In genomic region chr10:128047991-128048826, GRCh38 we compare ENCODE assay signal across 8 cellular contexts.
A peak's percentile ranks its signal among the peaks of the same experiment; 100 is the strongest.
DNase-seq lines count a peak whose midpoint lies in the region; ATAC-seq and TF ChIP-seq lines count a peak whose summit lies in the region.

No MANE protein-coding gene starts in this region.

- peak overlapping the region; percentile 78 for H2AFZ ChIP-seq in PC-3 (ENCODE audit: low read length)

- H3K27ac Mint-ChIP-seq in naive thymus-derived CD4-positive, alpha-beta T cell, result peak overlapping the region; percentile 77 to 98 (median 95)

- H3K9me2 ChIP-seq in PC-3 (replicated peaks; ENCODE audit: low read length), result no peaks in the 10 kb centered on the region

- no peaks in the 10 kb centered on the region for H3K9me3 ChIP-seq in PC-3 (ENCODE audit: low read length)
- H3K9me3 ChIP-seq in naive thymus-derived CD4-positive, alpha-beta T cell (ENCODE audit: control insufficient read depth in 2 of 3, low read length in 3 of 3), result no peaks in the 10 kb centered on the region
- no peaks in the 10 kb centered on the region for H3K9me3 ChIP-seq in BE2C

- H3K4me3 Mint-ChIP-seq in naive thymus-derived CD4-positive, alpha-beta T cell, result peak overlapping the region; percentile 88 to 98 (median 96)

- peaks cover 0 to 29% (median 8%) of the 10 kb centered on the region in 5 donors for H3K36me3 Mint-ChIP-seq in naive thymus-derived CD4-positive, alpha-beta T cell

- TF ChIP-seq CTCF in PC-3 (conservative IDR thresholded peaks at IDR 0.05; ENCODE audit: low read depth, low read length), result no peak
- TF ChIP-seq CTCF in dorsolateral prefrontal cortex (IDR thresholded peaks at IDR 0.05 in 54 of 56, conservative IDR thresholded peaks at IDR 0.05 in 2 of 56; ENCODE audit: low read depth in 1 of 56, partially characterized antibody in 56 of 56), result no peak
- TF ChIP-seq CTCF in BE2C (IDR thresholded peaks at IDR 0.05; ENCODE audit: low read depth, low read length), result no peak

- CTCF ChIA-PET in PC-3 (lab: Charles Lee), result interaction anchor here (1.1 to 1.6 kb wide), 3 partner anchors 12 to 176 kb away, joined by 3 to 8 read pairs (median 4); no protein-coding TSS in a partner anchor
- CTCF ChIA-PET in naive thymus-derived CD4-positive, alpha-beta T cell (lab: Charles Lee), result interaction anchor here (0.9 to 3.0 kb wide), 5 partner anchors 12 to 142 kb away, joined by 3 to 18 read pairs (median 6); partner anchors contain the start of gene PTPRE

- no peaks in the 10 kb centered on the region for H3K27me3 Mint-ChIP-seq in naive thymus-derived CD4-positive, alpha-beta T cell

- H3K27me3 ChIP-seq in PC-3 (ENCODE audit: low read length) (no peaks in the 10 kb centered on the region), dorsolateral prefrontal cortex (no peaks in the 10 kb centered on the region), BE2C (no peaks in the 10 kb centered on the region)
- no peaks in the 10 kb centered on the region for H3K27me3 ChIP-seq in naive thymus-derived CD4-positive, alpha-beta T cell (ENCODE audit: control insufficient read depth in 2 of 2, insufficient read depth in 2 of 2, low read length in 2 of 2)

- ATAC-seq in GM18502 (IDR thresholded peaks at IDR 0.05; ENCODE audit: poor library complexity, unreplicated experiment) (peak; percentile 35), HG02642 (IDR thresholded peaks at IDR 0.05; ENCODE audit: poor library complexity, unreplicated experiment) (peak; percentile 26), PC-3 (peak; percentile 44)
- ATAC-seq in naive thymus-derived CD4-positive, alpha-beta T cell, result peak; percentile 44

- peak overlapping the region; percentile 95 for H3K4me2 ChIP-seq in PC-3 (ENCODE audit: low read length)

- no peaks in the 10 kb centered on the region for H3K79me2 ChIP-seq in PC-3 (ENCODE audit: low read length)

- no peaks in the 10 kb centered on the region for H3K9me3 Mint-ChIP-seq in naive thymus-derived CD4-positive, alpha-beta T cell

- H3K4me1 ChIP-seq in PC-3 (ENCODE audit: insufficient read depth, low read length) (peaks cover 23% of the 10 kb centered on the region), BE2C (no peaks in the 10 kb centered on the region)
- peaks cover 28 to 34% of the 10 kb centered on the region in 2 donors for H3K4me1 ChIP-seq in naive thymus-derived CD4-positive, alpha-beta T cell (ENCODE audit: control insufficient read depth in 2 of 2, insufficient read depth in 2 of 2, low read length in 2 of 2)

- H3K27ac ChIP-seq in PC-3 (ENCODE audit: low read length) (peak overlapping the region; percentile 71), dorsolateral prefrontal cortex (peak overlapping the region in 54 of 59 donors; percentile 2 to 83 (median 58))
- H3K27ac ChIP-seq in naive thymus-derived CD4-positive, alpha-beta T cell (ENCODE audit: low read depth, low read length), result peak overlapping the region; percentile 82

- peak overlapping the region; percentile 77 for H3K4me3 ChIP-seq in PC-3 (ENCODE audit: low read length)
- peak overlapping the region in 38 of 59 donors; percentile 0 to 52 (median 30) for H3K4me3 ChIP-seq in dorsolateral prefrontal cortex
- H3K4me3 ChIP-seq in naive thymus-derived CD4-positive, alpha-beta T cell (ENCODE audit: low read length), result peak overlapping the region; percentile 60
- no peak overlapping the region for H3K4me3 ChIP-seq in BE2C (ENCODE audit: low read depth, low read length)

- BruUV-seq in PC-3 (replicated peaks; lab: Mats Ljungman, UMichigan), result no TSS peak

- H3K9ac ChIP-seq in PC-3 (ENCODE audit: low read length), result peak overlapping the region; percentile 77

- intact Hi-C loops in PC-3 (cut with micrococcal nuclease) (no loop called here), dorsolateral prefrontal cortex (cut with DNase I) (no loop called here)
- intact Hi-C loops in naive thymus-derived CD4-positive, alpha-beta T cell (cut with micrococcal nuclease), result loop anchor here (1.0 to 10.0 kb wide), 7 partner anchors 15 to 1419 kb away; partner anchors contain the start of genes MKI67 (in 2 of the 2) and MGMT (in 1 of the 2)

- H3K4me1 Mint-ChIP-seq in naive thymus-derived CD4-positive, alpha-beta T cell, result peaks cover 13 to 77% (median 55%) of the 10 kb centered on the region in 7 donors

- H3K36me3 ChIP-seq in PC-3 (ENCODE audit: low read depth, low read length) (no peaks in the 10 kb centered on the region), BE2C (no peaks in the 10 kb centered on the region)
- peaks cover 0 to 27% (median 4%) of the 10 kb centered on the region in 3 experiments for H3K36me3 ChIP-seq in naive thymus-derived CD4-positive, alpha-beta T cell (ENCODE audit: control insufficient read depth in 2 of 3, insufficient read depth in 3 of 3, low read length in 3 of 3)

- DNase-seq in PC-3 (peak; percentile 65), dorsolateral prefrontal cortex (peak in 2 of 10 donors; percentile 7 to 26), middle frontal gyrus (ENCODE audit: extremely low spot score, low spot score) (no peak), BE2C (no peak)
- peak in 5 of 9 donors; percentile 27 to 50 (median 38) for DNase-seq in naive thymus-derived CD4-positive, alpha-beta T cell
- DNase-seq in activated CD4-positive, CD25-positive, alpha-beta regulatory T cell treated with anti-CD3 and anti-CD28 coated beads, Interleukin-2, amount 50 U/mL, for 72 hours, result no peak

- POLR2A ChIA-PET in PC-3 (lab: Charles Lee; ENCODE audit: unreplicated experiment), result interaction anchor here (0.6 kb wide), 1 partner anchor 127 kb away, joined by 6 read pairs; no protein-coding TSS in a partner anchor
- POLR2A ChIA-PET in naive thymus-derived CD4-positive, alpha-beta T cell (lab: Charles Lee), result interaction anchor here (0.8 to 3.1 kb wide), 5 partner anchors 11 to 21 kb away, joined by 3 to 78 read pairs (median 10); no protein-coding TSS in a partner anchor

- no peaks in the 10 kb centered on the region for H3F3A ChIP-seq in PC-3 (ENCODE audit: low read length, unreplicated experiment)

- H4K20me1 ChIP-seq in PC-3 (ENCODE audit: low read length), result no peaks in the 10 kb centered on the region

Comparison
In these comparisons a context has a peak if more than half of its experiments do, and no peak if none do; other contexts are left out.
1. DNase-seq: peak in PC-3 (single experiment) and naive thymus-derived CD4-positive, alpha-beta T cell (5 of 9); none in middle frontal gyrus (single experiment), BE2C (single experiment) and activated CD4-positive, CD25-positive, alpha-beta regulatory T cell treated with anti-CD3 and anti-CD28 coated beads, Interleukin-2, amount 50 U/mL, for 72 hours (single experiment).
2. intact Hi-C loops: an anchor here in naive thymus-derived CD4-positive, alpha-beta T cell (1.0 to 10.0 kb wide); none called in PC-3 and dorsolateral prefrontal cortex.
3. Peak in every context shown above with its lines, with median percentiles within 50 percentile points of each other: ATAC-seq and H3K27ac ChIP-seq.